22 cellular contexts compared by ENCODE assay signal in genomic region chrX:124737771-124738170, GRCh38.
"Had no signal": no experiment of that assay in that cellular context is flagged by ENCODE, and none has a peak within 500 bp of the region (broad histone marks: within the 10 kb centered on the region; RNA-seq: fewer than 3 reads in every experiment).

No MANE protein-coding gene starts in this region.

- H3K4me1 ChIP-seq: gastroesophageal sphincter, heart left ventricle, parathyroid adenoma, sigmoid colon, testis, upper lobe of right lung had no signal

- H3K36me3 Mint-ChIP-seq: activated naive CD4-positive, alpha-beta T cell treated with anti-CD3 and anti-CD28 coated beads, Interleukin-2, amount 50 U/mL, for 24 hours; natural killer cell; stimulated activated memory B cell treated with anti-CD40 and anti-IgM and Interleukin-4, amounts not matched to agents 10 μg/mL and 1 μg/mL and 100 μg/mL, for 72 hours had no signal

- H3K9me3 ChIP-seq: gastroesophageal sphincter, neutrophil, sigmoid colon, testis, upper lobe of right lung had no signal

- H3K27me3 ChIP-seq: gastroesophageal sphincter, heart left ventricle, neutrophil, sigmoid colon, testis, upper lobe of right lung had no signal

- H3K27me3 Mint-ChIP-seq: activated naive CD4-positive, alpha-beta T cell treated with anti-CD3 and anti-CD28 coated beads, Interleukin-2, amount 50 U/mL, for 24 hours; dendritic cell treated with granulocyte-macrophage colony-stimulating factor and Interleukin-4, amounts not matched to agents 40 ng/mL and 50 ng/mL, for 4 days; stimulated activated memory B cell treated with anti-CD40 and anti-IgM and Interleukin-4, amounts not matched to agents 10 μg/mL and 1 μg/mL and 100 μg/mL, for 72 hours had no signal

- H3K4me3 ChIP-seq: gastroesophageal sphincter, heart left ventricle, sigmoid colon, testis, upper lobe of right lung had no signal

- H3K36me3 ChIP-seq: gastroesophageal sphincter, heart left ventricle, neutrophil, sigmoid colon, upper lobe of right lung had no signal

- DNase-seq: activated CD4-positive, alpha-beta T cell treated with anti-CD3 and anti-CD28 coated beads for 4 hours; activated CD8-positive, alpha-beta memory T cell treated with anti-CD3 and anti-CD28 coated beads, Interleukin-2, amount 50 U/mL, for 4 hours; activated effector memory CD4-positive, alpha-beta T cell treated with anti-CD3 and anti-CD28 coated beads, Interleukin-2, amount 50 U/mL, for 16 hours; activated T-cell treated with anti-CD3 and anti-CD28 coated beads, Interleukin-2, amount 50 U/mL, for 48 hours; effector CD8-positive, alpha-beta T cell; heart left ventricle; left cardiac atrium; mesenchymal stem cell; natural killer cell; sigmoid colon; stimulated activated CD4-positive, alpha-beta T cell treated with anti-CD3 and anti-CD28 coated beads, Interleukin-4, amount 100 ng/mL, for 24 hours; testis; upper lobe of right lung had no signal

- ATAC-seq: esophagus mucosa; gastroesophageal sphincter; heart left ventricle; left cardiac atrium; natural killer cell; stimulated activated memory B cell treated with anti-CD40 and anti-IgM and Interleukin-4, amounts not matched to agents 10 μg/mL and 1 μg/mL and 100 μg/mL, for 72 hours; upper lobe of right lung had no signal

- H3K4me1 Mint-ChIP-seq: stimulated activated memory B cell treated with anti-CD40 and anti-IgM and Interleukin-4, amounts not matched to agents 10 μg/mL and 1 μg/mL and 100 μg/mL, for 72 hours had no signal

- H3K9me3 Mint-ChIP-seq: activated naive CD4-positive, alpha-beta T cell treated with anti-CD3 and anti-CD28 coated beads, Interleukin-2, amount 50 U/mL, for 24 hours; dendritic cell treated with granulocyte-macrophage colony-stimulating factor and Interleukin-4, amounts not matched to agents 40 ng/mL and 50 ng/mL, for 4 days; natural killer cell; stimulated activated memory B cell treated with anti-CD40 and anti-IgM and Interleukin-4, amounts not matched to agents 10 μg/mL and 1 μg/mL and 100 μg/mL, for 72 hours had no signal

- FAIRE-seq: bronchial epithelial cell, TTC549 had no signal

- H3K4me3 Mint-ChIP-seq: dendritic cell treated with granulocyte-macrophage colony-stimulating factor and Interleukin-4, amounts not matched to agents 40 ng/mL and 50 ng/mL, for 4 days; natural killer cell; stimulated activated memory B cell treated with anti-CD40 and anti-IgM and Interleukin-4, amounts not matched to agents 10 μg/mL and 1 μg/mL and 100 μg/mL, for 72 hours had no signal

- H3K27ac Mint-ChIP-seq: dendritic cell treated with granulocyte-macrophage colony-stimulating factor and Interleukin-4, amounts not matched to agents 40 ng/mL and 50 ng/mL, for 4 days; natural killer cell; stimulated activated memory B cell treated with anti-CD40 and anti-IgM and Interleukin-4, amounts not matched to agents 10 μg/mL and 1 μg/mL and 100 μg/mL, for 72 hours had no signal
